In the genomic region with DNA sequence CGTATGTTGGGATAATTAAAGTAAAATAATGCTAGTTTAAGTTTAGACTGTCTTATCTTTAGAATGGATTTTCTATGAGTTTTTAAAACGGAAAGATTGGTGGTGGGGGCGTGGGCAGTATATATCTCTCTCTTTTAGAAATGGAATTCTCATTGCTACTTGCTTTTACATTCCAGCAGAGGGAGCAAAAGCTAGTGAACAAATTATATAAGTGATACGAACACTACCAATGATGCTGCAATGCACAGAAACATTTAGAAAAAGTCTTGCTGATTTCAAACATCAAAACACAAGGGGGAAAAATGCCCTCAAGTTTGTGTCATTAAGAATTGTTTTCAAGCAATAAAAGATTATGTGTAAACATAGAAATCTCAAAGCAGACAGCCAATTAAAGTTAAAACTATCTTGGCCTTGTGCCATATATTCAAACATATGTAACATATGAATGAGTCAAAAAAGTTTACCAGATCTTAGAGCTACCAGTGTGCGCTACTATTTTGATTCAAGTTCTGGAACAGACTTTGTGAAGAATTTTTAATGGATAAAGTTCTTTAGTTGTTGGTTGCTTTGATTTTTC, we compare ENCODE assay signal across 8 cellular contexts.
DNase-seq lines count a peak whose midpoint lies in the region; ATAC-seq and TF ChIP-seq lines count a peak whose summit lies in the region.

No MANE protein-coding gene starts in this region.

- H3K36me3 Mint-ChIP-seq in activated T-helper 2 cell treated with anti-CD3 and anti-CD28 coated beads, Interferon-gamma antibody, Interleukin-2, Interleukin-4, amounts not matched to agents 10 μg/mL and 5 μg/mL and 100 μg/mL, durations not matched to agents 14 hours and 24 hours and 36 hours (ENCODE audit: low read depth): no peaks in the 10 kb centered on the region
- peaks cover 4% of the 10 kb centered on the region for H3K36me3 Mint-ChIP-seq in natural killer cell treated with Interleukin-12 subunit alpha and Interleukin-12 subunit beta and Interleukin-15 and Interleukin-18, amount 100 ng/mL, for 72 hours

- H3K27me3 Mint-ChIP-seq in activated T-helper 2 cell treated with anti-CD3 and anti-CD28 coated beads, Interferon-gamma antibody, Interleukin-2, Interleukin-4, amounts not matched to agents 10 μg/mL and 5 μg/mL and 100 μg/mL, durations not matched to agents 14 hours and 24 hours and 36 hours (ENCODE audit: low read depth): no peaks in the 10 kb centered on the region
- H3K27me3 Mint-ChIP-seq in natural killer cell treated with Interleukin-12 subunit alpha and Interleukin-12 subunit beta and Interleukin-15 and Interleukin-18, amount 100 ng/mL, for 72 hours: no peaks in the 10 kb centered on the region

- intact Hi-C loops in activated T-helper 2 cell treated with anti-CD3 and anti-CD28 coated beads, Interferon-gamma antibody, Interleukin-2, Interleukin-4, amounts not matched to agents 10 μg/mL and 5 μg/mL and 100 μg/mL, durations not matched to agents 14 hours and 24 hours and 36 hours (cut with micrococcal nuclease): no loop called here

- in situ Hi-C loops in GM13977 (cut with MboI; ENCODE audit: low pct_unique_long_range_greater_than_20kb, low sequenced_read_pairs, unreplicated experiment): no loop called here

- no peaks in the 10 kb centered on the region for H3K4me1 Mint-ChIP-seq in activated T-helper 2 cell treated with anti-CD3 and anti-CD28 coated beads, Interferon-gamma antibody, Interleukin-2, Interleukin-4, amounts not matched to agents 10 μg/mL and 5 μg/mL and 100 μg/mL, durations not matched to agents 14 hours and 24 hours and 36 hours (ENCODE audit: low read depth)
- H3K4me1 Mint-ChIP-seq in natural killer cell treated with Interleukin-12 subunit alpha and Interleukin-12 subunit beta and Interleukin-15 and Interleukin-18, amount 100 ng/mL, for 72 hours (ENCODE audit: low read depth in 2 of 2): no peaks in the 10 kb centered on the region

- no peak overlapping the region for H3K4me3 Mint-ChIP-seq in activated T-helper 2 cell treated with anti-CD3 and anti-CD28 coated beads, Interferon-gamma antibody, Interleukin-2, Interleukin-4, amounts not matched to agents 10 μg/mL and 5 μg/mL and 100 μg/mL, durations not matched to agents 14 hours and 24 hours and 36 hours (ENCODE audit: low read depth)
- H3K4me3 Mint-ChIP-seq in natural killer cell treated with Interleukin-12 subunit alpha and Interleukin-12 subunit beta and Interleukin-15 and Interleukin-18, amount 100 ng/mL, for 72 hours: no peak overlapping the region

- TF ChIP-seq CTCF in GM13977 (IDR thresholded peaks at IDR 0.05; ENCODE audit: extremely low read depth, insufficient read depth, missing control alignments): peak; percentile 31

- no peaks in the 10 kb centered on the region for H3K9me3 Mint-ChIP-seq in activated T-helper 2 cell treated with anti-CD3 and anti-CD28 coated beads, Interferon-gamma antibody, Interleukin-2, Interleukin-4, amounts not matched to agents 10 μg/mL and 5 μg/mL and 100 μg/mL, durations not matched to agents 14 hours and 24 hours and 36 hours
- H3K9me3 Mint-ChIP-seq in natural killer cell treated with Interleukin-12 subunit alpha and Interleukin-12 subunit beta and Interleukin-15 and Interleukin-18, amount 100 ng/mL, for 72 hours: peaks cover 9% of the 10 kb centered on the region

- no peak overlapping the region for H3K27ac Mint-ChIP-seq in activated T-helper 2 cell treated with anti-CD3 and anti-CD28 coated beads, Interferon-gamma antibody, Interleukin-2, Interleukin-4, amounts not matched to agents 10 μg/mL and 5 μg/mL and 100 μg/mL, durations not matched to agents 14 hours and 24 hours and 36 hours
- no peak overlapping the region for H3K27ac Mint-ChIP-seq in natural killer cell treated with Interleukin-12 subunit alpha and Interleukin-12 subunit beta and Interleukin-15 and Interleukin-18, amount 100 ng/mL, for 72 hours

- DNase-seq in GM13977 (ENCODE audit: low spot score) (no peak), HT-29 (ENCODE audit: low spot score) (peak; percentile 37), iPS-NIHi11 (ENCODE audit: low spot score) (peak; percentile 17), NCI-H1436 treated with DMSO at 0.1 percent for 48 hours (lab: John Stamatoyannopoulos, UW) (no peak)
- no peak for DNase-seq in activated T-helper 2 cell treated with anti-CD3 and anti-CD28 coated beads, Interferon-gamma antibody, Interleukin-2, Interleukin-4, amounts not matched to agents 10 μg/mL and 5 μg/mL and 100 μg/mL, durations not matched to agents 14 hours and 24 hours and 36 hours (ENCODE audit: low spot score)
- no peak for DNase-seq in natural killer cell treated with Interleukin-12 subunit alpha and Interleukin-12 subunit beta and Interleukin-15 and Interleukin-18, amount 100 ng/mL, for 72 hours (ENCODE audit: low spot score)
- DNase-seq in activated CD4-positive, alpha-beta T cell treated with anti-CD3 and anti-CD28 coated beads for 48 hours: no peak

- peak; percentile 81 for ATAC-seq in SK-N-SH treated with all-trans-retinoic acid at 6 μM for 48 hours
- no peak for ATAC-seq in natural killer cell treated with Interleukin-12 subunit alpha and Interleukin-12 subunit beta and Interleukin-15 and Interleukin-18, amount 100 ng/mL, for 72 hours

TF ChIP-seq in SK-N-SH treated with all-trans-retinoic acid at 6 μM for 48 hours, 23 proteins besides CTCF, POLR2A, EP300 and RAD21:
- TF ChIP-seq PPARA (CRISPR knock-in tag; IDR thresholded peaks at IDR 0.05; ENCODE audit: borderline replicate concordance) (no peak), ZFP30 (CRISPR knock-in tag; IDR thresholded peaks at IDR 0.05) (no peak), BACH2 (CRISPR knock-in tag; IDR thresholded peaks at IDR 0.05; ENCODE audit: borderline replicate concordance) (no peak), CREB5 (CRISPR knock-in tag; IDR thresholded peaks at IDR 0.05; ENCODE audit: low read depth) (no peak)
- TF ChIP-seq, protein P1, sequence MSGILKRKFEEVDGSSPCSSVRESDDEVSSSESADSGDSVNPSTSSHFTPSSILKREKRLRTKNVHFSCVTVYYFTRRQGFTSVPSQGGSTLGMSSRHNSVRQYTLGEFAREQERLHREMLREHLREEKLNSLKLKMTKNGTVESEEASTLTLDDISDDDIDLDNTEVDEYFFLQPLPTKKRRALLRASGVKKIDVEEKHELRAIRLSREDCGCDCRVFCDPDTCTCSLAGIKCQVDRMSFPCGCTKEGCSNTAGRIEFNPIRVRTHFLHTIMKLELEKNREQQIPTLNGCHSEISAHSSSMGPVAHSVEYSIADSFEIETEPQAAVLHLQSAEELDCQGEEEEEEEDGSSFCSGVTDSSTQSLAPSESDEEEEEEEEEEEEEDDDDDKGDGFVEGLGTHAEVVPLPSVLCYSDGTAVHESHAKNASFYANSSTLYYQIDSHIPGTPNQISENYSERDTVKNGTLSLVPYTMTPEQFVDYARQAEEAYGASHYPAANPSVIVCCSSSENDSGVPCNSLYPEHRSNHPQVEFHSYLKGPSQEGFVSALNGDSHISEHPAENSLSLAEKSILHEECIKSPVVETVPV (CRISPR knock-in tag; IDR thresholded peaks at IDR 0.05): no peak

Comparison
In these comparisons a context has a peak if more than half of its experiments do, and no peak if none do; other contexts are left out.
1. DNase-seq: peak in HT-29 (single experiment) and iPS-NIHi11 (single experiment); none in GM13977 (single experiment), activated T-helper 2 cell treated with anti-CD3 and anti-CD28 coated beads, Interferon-gamma antibody, Interleukin-2, Interleukin-4, amounts not matched to agents 10 μg/mL and 5 μg/mL and 100 μg/mL, durations not matched to agents 14 hours and 24 hours and 36 hours (single experiment), NCI-H1436 treated with DMSO at 0.1 percent for 48 hours (single experiment), natural killer cell treated with Interleukin-12 subunit alpha and Interleukin-12 subunit beta and Interleukin-15 and Interleukin-18, amount 100 ng/mL, for 72 hours (single experiment) and activated CD4-positive, alpha-beta T cell treated with anti-CD3 and anti-CD28 coated beads for 48 hours (single experiment).